ENCODE assay signal across 8 cellular contexts in the genomic region with DNA sequence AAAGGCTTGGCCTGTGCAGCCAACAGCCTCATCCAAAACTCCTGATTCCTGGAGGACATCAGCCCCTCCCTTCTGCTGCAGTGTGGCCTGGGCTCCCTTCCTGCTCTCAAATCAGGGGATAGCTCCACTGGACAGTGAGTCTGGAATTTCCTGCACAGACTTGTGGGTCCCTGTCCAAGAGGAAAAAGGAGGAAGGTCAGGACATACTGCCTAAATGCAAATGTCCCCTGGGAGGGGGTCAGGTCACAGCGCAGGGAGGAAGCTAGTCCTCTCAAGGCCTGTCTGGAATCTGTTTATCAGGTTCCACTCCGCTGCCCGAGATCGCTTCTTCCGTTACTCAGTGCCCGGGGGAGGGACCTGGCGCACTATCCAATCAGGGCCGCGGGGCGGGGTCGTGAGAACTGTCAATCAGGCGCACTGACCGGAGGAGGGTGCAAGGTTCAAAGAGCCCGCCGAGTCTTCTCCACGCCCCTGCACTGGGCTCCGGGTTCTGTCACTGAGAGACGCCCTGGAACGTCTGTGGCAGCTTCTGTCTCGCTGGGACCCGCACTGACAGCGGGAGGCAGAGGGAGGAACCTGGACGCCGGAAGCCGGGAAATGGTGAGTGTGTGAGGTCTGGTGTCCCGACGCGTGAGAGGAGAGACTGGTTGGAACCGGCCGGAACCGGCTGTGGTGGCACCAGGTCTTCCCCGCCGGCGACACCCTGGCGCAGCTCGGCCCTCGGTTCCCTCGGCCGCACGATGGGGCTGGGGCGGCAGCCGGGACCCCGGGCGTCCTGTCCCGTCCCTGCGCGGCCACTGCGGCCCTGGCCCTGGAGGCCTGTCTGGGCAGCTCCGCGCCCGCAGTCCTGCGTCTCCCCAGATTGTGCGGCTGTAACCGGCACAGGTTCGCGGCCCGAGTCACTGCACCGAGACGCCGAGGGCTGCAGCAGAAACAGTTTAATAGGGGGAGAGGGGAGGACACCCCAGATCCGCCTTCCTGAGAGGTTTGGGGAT. TPM values are rescaled to one million over a fixed set of nuclear protein-coding genes. Genes with fewer than 3 reads are reported as not detected.
DNase-seq lines count a peak whose midpoint lies in the region; ATAC-seq and TF ChIP-seq lines count a peak whose summit lies in the region.

ZNF441 (plus strand) TSS at position 404 of the 995 bp plus-strand sequence; CDS start at position 598, 194 bp downstream.

- H3K27me3 ChIP-seq in WERI-Rb-1 (ENCODE audit: insufficient read depth, low read depth, severe bottlenecking) (no peaks in the 10 kb centered on the region), breast epithelium (no peaks in the 10 kb centered on the region)

- peak; percentile 63 for DNase-seq in NCI-H2171 treated with DMSO at 0.1 percent for 48 hours (lab: John Stamatoyannopoulos, UW)
- DNase-seq in WERI-Rb-1: peak; percentile 98
- peak; percentile 96 to 98 for DNase-seq in breast epithelium (ENCODE audit: low spot score in 2 of 2)
- peak; percentile 94 for DNase-seq in iPS-NIHi11 (ENCODE audit: low spot score)

- peak; percentile 69 for ATAC-seq in GM18858 (IDR thresholded peaks at IDR 0.05; ENCODE audit: unreplicated experiment)
- ATAC-seq in HG03064 (IDR thresholded peaks at IDR 0.05; ENCODE audit: low read depth, unreplicated experiment): peak; percentile 89

- TF ChIP-seq CTCF in 22Rv1 (IDR thresholded peaks at IDR 0.05) (no peak), WERI-Rb-1 (IDR thresholded peaks at IDR 0.05; ENCODE audit: low read depth, low read length) (no peak), breast epithelium (IDR thresholded peaks at IDR 0.05) (peak in 1 of 3 donors; percentile 5)

- H3K4me3 ChIP-seq in WERI-Rb-1 (ENCODE audit: low read depth, low read length) (peak within 1 kb of the TSS; percentile 92), breast epithelium (peak within 1 kb of the TSS; percentile 80 to 91 (median 89)), skin epidermis (peak within 1 kb of the TSS; percentile 48 to 92 (median 75))

- intact Hi-C loops in breast epithelium (cut with DNase I; ENCODE audit: low total_unique reads): loop anchor here (5.0 kb wide), 1 partner anchor 875 kb away; no protein-coding TSS in a partner anchor

- TF ChIP-seq POLR2A in breast epithelium (IDR thresholded peaks at IDR 0.05): peak; percentile 23

- H3K36me3 ChIP-seq in WERI-Rb-1: peaks cover 4% of the 10 kb centered on the region
- H3K36me3 ChIP-seq in breast epithelium: no peaks in the 10 kb centered on the region

- H3K27ac ChIP-seq in 22Rv1: peak within 1 kb of the TSS; percentile 94
- H3K27ac ChIP-seq in WERI-Rb-1: peak within 1 kb of the TSS; percentile 86
- peak within 1 kb of the TSS; percentile 96 to 99 for H3K27ac ChIP-seq in breast epithelium
- peak within 1 kb of the TSS; percentile 39 to 96 (median 87) for H3K27ac ChIP-seq in skin epidermis

- H3K4me1 ChIP-seq in breast epithelium: peaks cover 2 to 3% of the 10 kb centered on the region in 2 donors

- H3K9me3 ChIP-seq in WERI-Rb-1 (ENCODE audit: severe bottlenecking): peaks cover 9% of the 10 kb centered on the region
- H3K9me3 ChIP-seq in breast epithelium: peaks cover under 1 to 9% of the 10 kb centered on the region in 2 donors

RNA-seq across cellular contexts. Expression of gene ZNF441, which starts in this region (rescaled TPM):
- total RNA-seq in breast epithelium: 10 to 100 TPM in 2 of 3 donors, 1 to 10 TPM in 1; 7.7 to 17.6 (median 10.2) TPM

Comparison
In these comparisons a context has a peak if more than half of its experiments do, and no peak if none do; other contexts are left out.
1. Peak in every context shown above with its lines: DNase-seq, ATAC-seq, H3K4me3 ChIP-seq and H3K27ac ChIP-seq.